In genomic region chr3:188348445-188349244, GRCh38 we compare ENCODE assay signal across 8 cellular contexts.
DNase-seq lines count a peak whose midpoint lies in the region; ATAC-seq and TF ChIP-seq lines count a peak whose summit lies in the region.

No MANE protein-coding gene starts in this region.

- H3K4me3 Mint-ChIP-seq in stimulated activated naive B cell treated with anti-CD40 and anti-IgM and Interleukin-4, amounts not matched to agents 10 μg/mL and 1 μg/mL and 100 μg/mL, for 72 hours, result no peak overlapping the region

- H3K4me1 ChIP-seq in psoas muscle, result peaks cover 51% of the 10 kb centered on the region

- peak overlapping the region; percentile 72 for H3K27ac ChIP-seq in psoas muscle

- 27 to 47% (median 47%) methylated on average over 7 of the region's 7 CpGs for whole genome bisulfite sequencing in psoas muscle, 3 donors

- intact Hi-C loops in psoas muscle (cut with DNase I), result loop anchor here in 1 of 2 donors (10.0 kb wide), 2 partner anchors 194 to 384 kb away; partner anchors contain the start of gene LPP

- no peaks in the 10 kb centered on the region for H3K9me3 ChIP-seq in psoas muscle

- TF ChIP-seq CTCF in fibroblast of villous mesenchyme (IDR thresholded peaks at IDR 0.05; ENCODE audit: insufficient read depth, low read depth, low read length), result no peak
- TF ChIP-seq CTCF in psoas muscle (IDR thresholded peaks at IDR 0.05), result no peak

- peaks cover 29 to 73% of the 10 kb centered on the region in 2 donors for H3K4me1 Mint-ChIP-seq in stimulated activated naive B cell treated with anti-CD40 and anti-IgM and Interleukin-4, amounts not matched to agents 10 μg/mL and 1 μg/mL and 100 μg/mL, for 72 hours

- H3K27me3 Mint-ChIP-seq in stimulated activated naive B cell treated with anti-CD40 and anti-IgM and Interleukin-4, amounts not matched to agents 10 μg/mL and 1 μg/mL and 100 μg/mL, for 72 hours, result no peaks in the 10 kb centered on the region

- H3K36me3 ChIP-seq in psoas muscle (ENCODE audit: insufficient read depth in 1 of 2, low read depth in 1 of 2), result no peaks in the 10 kb centered on the region

- peak; percentile 94 for DNase-seq in EL
- peak; percentile 88 for DNase-seq in RPMI7951 (ENCODE audit: low read depth)
- peak; percentile 95 for DNase-seq in fibroblast of villous mesenchyme (ENCODE audit: low read depth)
- DNase-seq in psoas muscle, result peak; percentile 77 to 81
- no peak for DNase-seq in stimulated activated naive B cell treated with anti-CD40 and anti-IgM and Interleukin-4, amounts not matched to agents 10 μg/mL and 1 μg/mL and 100 μg/mL, for 72 hours
- DNase-seq in SHP77 (lab: John Stamatoyannopoulos, UW), result no peak

- H3K9me3 Mint-ChIP-seq in stimulated activated naive B cell treated with anti-CD40 and anti-IgM and Interleukin-4, amounts not matched to agents 10 μg/mL and 1 μg/mL and 100 μg/mL, for 72 hours, result no peaks in the 10 kb centered on the region

- H3K36me3 Mint-ChIP-seq in stimulated activated naive B cell treated with anti-CD40 and anti-IgM and Interleukin-4, amounts not matched to agents 10 μg/mL and 1 μg/mL and 100 μg/mL, for 72 hours, result peaks cover 3 to 15% of the 10 kb centered on the region in 2 donors

- H3K4me3 ChIP-seq in fibroblast of villous mesenchyme (ENCODE audit: low read depth, low read length) (peak overlapping the region; percentile 24), psoas muscle (no peak overlapping the region)

- ATAC-seq in psoas muscle (peak in 3 of 4 donors; percentile 32 to 61 (median 47)), HG02763 (IDR thresholded peaks at IDR 0.05; ENCODE audit: unreplicated experiment) (no peak), HG02623 (IDR thresholded peaks at IDR 0.05; ENCODE audit: unreplicated experiment) (no peak)
- no peak for ATAC-seq in stimulated activated naive B cell treated with anti-CD40 and anti-IgM and Interleukin-4, amounts not matched to agents 10 μg/mL and 1 μg/mL and 100 μg/mL, for 72 hours (replicated peaks)

- H3K27me3 ChIP-seq in psoas muscle (ENCODE audit: insufficient read depth in 3 of 3, low read length in 2 of 3), result no peaks in the 10 kb centered on the region

- no peak overlapping the region for H3K27ac Mint-ChIP-seq in stimulated activated naive B cell treated with anti-CD40 and anti-IgM and Interleukin-4, amounts not matched to agents 10 μg/mL and 1 μg/mL and 100 μg/mL, for 72 hours

Comparison
In these comparisons a context has a peak if more than half of its experiments do, and no peak if none do; other contexts are left out.
1. DNase-seq: peak in EL (single experiment), RPMI7951 (single experiment), fibroblast of villous mesenchyme (single experiment) and psoas muscle (2 of 2); none in stimulated activated naive B cell treated with anti-CD40 and anti-IgM and Interleukin-4, amounts not matched to agents 10 μg/mL and 1 μg/mL and 100 μg/mL, for 72 hours (single experiment) and SHP77 (0 of 2).
2. ATAC-seq: peak in psoas muscle (3 of 4); none in stimulated activated naive B cell treated with anti-CD40 and anti-IgM and Interleukin-4, amounts not matched to agents 10 μg/mL and 1 μg/mL and 100 μg/mL, for 72 hours (0 of 2), HG02763 (single experiment) and HG02623 (single experiment).